ENCODE assay signal across 8 cellular contexts in the genomic region with DNA sequence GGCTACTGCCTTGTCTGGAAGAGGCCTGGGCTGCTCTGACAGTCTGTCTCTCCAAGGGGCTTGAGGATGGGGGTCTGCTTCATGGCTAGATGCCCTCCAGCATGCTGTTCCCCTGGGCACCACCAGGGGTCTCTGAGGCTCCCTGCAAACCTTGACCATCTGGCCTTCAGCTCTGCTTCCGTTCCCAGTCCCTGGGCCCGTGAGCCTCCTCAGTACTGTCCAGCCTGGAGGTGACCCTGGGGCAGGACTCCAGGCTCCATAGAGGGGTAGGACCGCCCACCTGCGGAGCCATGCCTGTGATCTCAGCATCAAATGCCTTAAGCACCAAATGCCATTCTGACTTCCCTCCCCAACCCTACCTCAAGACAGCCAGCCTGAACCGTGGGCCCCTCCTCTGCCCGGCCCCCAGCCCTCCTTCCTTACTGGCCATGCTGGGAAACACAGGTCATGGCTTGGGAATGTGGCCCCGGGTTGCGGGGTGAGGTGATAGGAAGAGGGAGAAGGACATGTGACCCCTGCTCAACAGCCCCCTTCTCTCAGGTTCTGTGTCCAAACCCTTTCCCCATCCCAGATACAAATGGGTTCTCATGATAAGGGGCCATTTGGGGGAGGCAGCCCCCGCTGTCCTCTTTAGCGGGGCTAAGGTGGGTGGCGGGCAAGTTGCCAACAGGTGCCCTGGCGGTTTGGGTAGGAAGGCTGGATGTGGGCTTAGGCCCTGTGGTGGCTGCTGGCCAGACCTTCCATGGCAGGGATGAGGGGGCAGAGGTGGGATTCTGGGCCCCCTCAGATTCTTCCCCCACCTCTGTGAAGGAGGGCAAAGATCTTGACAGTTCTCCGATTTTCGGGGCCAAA. TPM values are rescaled to one million over a fixed set of nuclear protein-coding genes. Genes with fewer than 3 reads are reported as not detected.
DNase-seq lines count a peak whose midpoint lies in the region; ATAC-seq and TF ChIP-seq lines count a peak whose summit lies in the region.

No MANE protein-coding gene starts in this region.

- no peaks in the 10 kb centered on the region for H3K9me3 ChIP-seq in SJSA1 (replicated peaks)
- no peaks in the 10 kb centered on the region for H3K9me3 ChIP-seq in body of pancreas

- no peak overlapping the region for H3K27ac Mint-ChIP-seq in immature natural killer cell

- DNase-seq in AG09319 (ENCODE audit: extremely low read depth, low read depth) (no peak), SJSA1 (ENCODE audit: low read depth in 1 of 2, low spot score in 2 of 2) (peak; percentile 33 to 65), body of pancreas (peak; percentile 57 to 74 (median 64)), immature natural killer cell (peak; percentile 30 to 35 (median 31)), NCI-H187 treated with DMSO at 0.1 percent for 48 hours (lab: John Stamatoyannopoulos, UW) (no peak)
- peak; percentile 21 to 41 for DNase-seq in stimulated activated CD4-positive, alpha-beta T cell treated with anti-CD3 and anti-CD28 coated beads, Interleukin-1b, Interleukin-23, amount 100 ng/mL, for 4 hours (ENCODE audit: low read depth in 2 of 2)

- ATAC-seq in GM18520 (IDR thresholded peaks at IDR 0.05; ENCODE audit: unreplicated experiment): peak; percentile 64
- ATAC-seq in HG03432 (IDR thresholded peaks at IDR 0.05; ENCODE audit: unreplicated experiment): peak; percentile 69
- peak; percentile 82 for ATAC-seq in body of pancreas

- WGBS in body of pancreas, 2 donors: 34 to 37% methylated on average over 14 of the region's 14 CpGs

- H3K27me3 ChIP-seq in SJSA1 (replicated peaks): no peaks in the 10 kb centered on the region
- H3K27me3 ChIP-seq in body of pancreas: no peaks in the 10 kb centered on the region

- H3K4me3 ChIP-seq in SJSA1: no peak overlapping the region
- H3K4me3 ChIP-seq in body of pancreas: no peak overlapping the region

- TF ChIP-seq CTCF in AG09319 (IDR thresholded peaks at IDR 0.05; ENCODE audit: low read depth, low read length) (peak; percentile 98), body of pancreas (IDR thresholded peaks at IDR 0.05) (peak; percentile 36 to 84 (median 76))

- no peak overlapping the region for H3K4me3 Mint-ChIP-seq in immature natural killer cell

- intact Hi-C loops in body of pancreas (cut with DNase I): no loop called here

- H3K9me3 Mint-ChIP-seq in immature natural killer cell: no peaks in the 10 kb centered on the region

- H3K27ac ChIP-seq in SJSA1 (no peak overlapping the region), body of pancreas (no peak overlapping the region)

- no peaks in the 10 kb centered on the region for H3K4me1 Mint-ChIP-seq in immature natural killer cell

- H3K27me3 Mint-ChIP-seq in immature natural killer cell (ENCODE audit: low read depth in 3 of 3): peaks cover 2 to 6% (median 3%) of the 10 kb centered on the region in 3 donors

- 0 out of 2 replicates have a peak, but pooled peaks cover 3% of the 10 kb centered on the region for H3K4me1 ChIP-seq in SJSA1 (replicated peaks)
- H3K4me1 ChIP-seq in body of pancreas: no peaks in the 10 kb centered on the region

- H3K36me3 ChIP-seq in SJSA1: 0 out of 2 replicates have a peak, but pooled peaks cover 2% of the 10 kb centered on the region
- no peaks in the 10 kb centered on the region for H3K36me3 ChIP-seq in body of pancreas (replicated peaks in 1 of 2; ENCODE audit: insufficient read depth in 1 of 2, low read depth in 2 of 2)

- no peaks in the 10 kb centered on the region for H3K36me3 Mint-ChIP-seq in immature natural killer cell

- TF ChIP-seq POLR2A in body of pancreas (IDR thresholded peaks at IDR 0.05): no peak

RNA-seq across cellular contexts. Expression of gene SPEG, which starts 25.0 kb away (rescaled TPM):
- 0.44 and 4.2 TPM in 2 replicates for total RNA-seq in SJSA1 (2014; rRNA removed; shearing (Covaris generic))
- total RNA-seq in body of pancreas: 1 to 10 TPM; 2.9 to 3.6 TPM
- polyA plus RNA-seq in immature natural killer cell: not detected

RNA-seq across cellular contexts. Expression of gene GMPPA, which starts 39.0 kb away (rescaled TPM):
- 40.5 and 47.0 TPM in 2 replicates for total RNA-seq in SJSA1 (2014; rRNA removed; shearing (Covaris generic))
- 10 to 100 TPM; 40.5 to 57.4 TPM for total RNA-seq in body of pancreas
- polyA plus RNA-seq in immature natural killer cell: 10 to 100 TPM; 21.4 to 40.9 (median 37.1) TPM

RNA-seq across cellular contexts. Expression of gene DES, which starts 41.5 kb away (rescaled TPM):
- total RNA-seq in SJSA1 (2014; rRNA removed; shearing (Covaris generic)): 0.13 TPM in 1 of 2 replicates, not detected in the other
- total RNA-seq in body of pancreas: 10 to 100 TPM; 12.7 to 23.1 TPM
- polyA plus RNA-seq in immature natural killer cell: not detected

RNA-seq across cellular contexts. Expression of gene ASIC4, which starts 54.6 kb away (rescaled TPM):
- total RNA-seq in SJSA1 (2014; rRNA removed; shearing (Covaris generic)): not detected in 2 replicates
- total RNA-seq in body of pancreas: not detected
- not detected for polyA plus RNA-seq in immature natural killer cell

Comparison
In these comparisons a context has a peak if more than half of its experiments do, and no peak if none do; other contexts are left out.
1. DNase-seq: peak in SJSA1 (2 of 2), body of pancreas (4 of 4), immature natural killer cell (3 of 3) and stimulated activated CD4-positive, alpha-beta T cell treated with anti-CD3 and anti-CD28 coated beads, Interleukin-1b, Interleukin-23, amount 100 ng/mL, for 4 hours (2 of 2); none in AG09319 (single experiment) and NCI-H187 treated with DMSO at 0.1 percent for 48 hours (single experiment).
2. RNA of gene DES, which starts 41.5 kb away (total RNA-seq): 12.7 to 23.1 TPM in body of pancreas; 0.13 TPM in SJSA1; every median in the first group is over 10 times any median in the second.
3. Peak in every context shown above with its lines, with median percentiles within 50 percentile points of each other: ATAC-seq.